Comparison of ENCODE assay signal across 8 cellular contexts in the genomic region with DNA sequence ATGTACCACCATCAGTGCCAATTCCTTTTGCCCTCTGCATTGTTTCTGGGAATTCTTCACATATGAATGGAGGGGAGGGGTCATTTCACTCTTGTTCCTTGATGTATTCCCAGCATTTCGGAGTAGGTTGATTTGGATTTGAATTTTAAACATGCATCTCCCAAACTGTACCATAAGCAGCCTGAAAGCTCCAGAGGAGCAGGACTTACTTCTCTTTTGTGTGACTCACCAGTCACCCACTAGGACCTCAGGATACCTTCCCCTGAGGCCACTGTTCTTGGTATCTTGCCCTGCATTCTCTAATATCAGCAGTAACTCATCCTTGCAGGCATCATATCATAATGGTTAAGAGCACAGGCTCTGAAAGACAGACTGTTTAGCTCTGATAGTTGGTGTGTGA. TPM values are rescaled to one million over a fixed set of nuclear protein-coding genes. Genes with fewer than 3 reads are reported as not detected.
DNase-seq lines count a peak whose midpoint lies in the region; ATAC-seq and TF ChIP-seq lines count a peak whose summit lies in the region.

No MANE protein-coding gene starts in this region.

- POLR2A ChIA-PET in Caco-2 (lab: Charles Lee) = interaction anchor here (0.6 to 2.4 kb wide), 4 partner anchors 18 to 129 kb away, joined by 4 to 22 read pairs (median 8); a partner anchor contains a TSS

- intact Hi-C loops in Caco-2 (cut with micrococcal nuclease; ENCODE audit: unreplicated experiment) = no loop called here
- intact Hi-C loops in mucosa of descending colon (cut with DNase I, micrococcal nuclease) = no loop called here

- no peak for DNase-seq in Caco-2
- DNase-seq in osteoblast (ENCODE audit: insufficient read length, low spot score, missing footprints) = peak; percentile 65
- DNase-seq in medulla oblongata (ENCODE audit: extremely low spot score) = no peak
- no peak for DNase-seq in mucosa of descending colon
- no peak for DNase-seq in retina
- no peak for DNase-seq in NCI-H446 (lab: John Stamatoyannopoulos, UW)

- peaks cover 32% of the 10 kb centered on the region for H3K4me1 ChIP-seq in Caco-2
- peaks cover 30% of the 10 kb centered on the region for H3K4me1 ChIP-seq in OCI-LY1 (ENCODE audit: insufficient read depth, low read length, severe bottlenecking)
- H3K4me1 ChIP-seq in endocrine pancreas (ENCODE audit: control insufficient read depth, insufficient read depth, low read length) = peaks cover 13% of the 10 kb centered on the region
- peaks cover 22% of the 10 kb centered on the region for H3K4me1 ChIP-seq in osteoblast (ENCODE audit: insufficient read depth, low read length)
- peaks cover 15% of the 10 kb centered on the region for H3K4me1 ChIP-seq in mucosa of descending colon (ENCODE audit: low read depth)

- H3K36me3 ChIP-seq in Caco-2 (ENCODE audit: control insufficient read depth, insufficient read depth, low read length) (peaks cover 1% of the 10 kb centered on the region; the same call in 1 of the 2 replicates), OCI-LY1 (ENCODE audit: insufficient read depth, low read length) (peaks cover 16% of the 10 kb centered on the region), endocrine pancreas (ENCODE audit: control insufficient read depth, insufficient read depth, low read length) (no peaks in the 10 kb centered on the region), osteoblast (ENCODE audit: insufficient read depth, low read length) (peaks cover 12% of the 10 kb centered on the region), mucosa of descending colon (ENCODE audit: low read depth) (no peaks in the 10 kb centered on the region)

- BruUV-seq in Caco-2 (replicated peaks; lab: Mats Ljungman, UMichigan) = no TSS peak

- ATAC-seq in mucosa of descending colon = no peak

- CTCF ChIA-PET in Caco-2 (lab: Charles Lee) = no interaction called here

- H3K4me1 Mint-ChIP-seq in Caco-2 (ENCODE audit: low read depth, unreplicated experiment) = peaks cover 41% of the 10 kb centered on the region

- H3K4me2 ChIP-seq in OCI-LY1 (ENCODE audit: low read length) (peak overlapping the region; percentile 97), osteoblast (ENCODE audit: insufficient read depth, low read length) (peak overlapping the region; percentile 93)

- H3K27me3 ChIP-seq in Caco-2 (replicated peaks; ENCODE audit: control insufficient read depth, insufficient read depth, low read length) (no peaks in the 10 kb centered on the region), OCI-LY1 (ENCODE audit: insufficient read depth, low read length) (no peaks in the 10 kb centered on the region), endocrine pancreas (ENCODE audit: control insufficient read depth, insufficient read depth, low read length) (no peaks in the 10 kb centered on the region), osteoblast (ENCODE audit: insufficient read depth, low read length) (no peaks in the 10 kb centered on the region)

- H3K27ac ChIP-seq in OCI-LY1 (ENCODE audit: low read depth, low read length, poor library complexity, severe bottlenecking) (peak overlapping the region; percentile 4), osteoblast (ENCODE audit: low read depth, low read length) (peak overlapping the region; percentile 85)

- no peaks in the 10 kb centered on the region for H3K9me3 ChIP-seq in Caco-2
- H3K9me3 ChIP-seq in OCI-LY1 (ENCODE audit: low read length) = no peaks in the 10 kb centered on the region
- no peaks in the 10 kb centered on the region for H3K9me3 ChIP-seq in endocrine pancreas (ENCODE audit: control insufficient read depth, low read length)
- no peaks in the 10 kb centered on the region for H3K9me3 ChIP-seq in osteoblast (ENCODE audit: low read depth, low read length)
- H3K9me3 ChIP-seq in mucosa of descending colon = no peaks in the 10 kb centered on the region

- H3K9me2 ChIP-seq in OCI-LY1 (ENCODE audit: low read depth, low read length) = no peaks in the 10 kb centered on the region

- H3F3A ChIP-seq in OCI-LY1 (ENCODE audit: insufficient read depth, low read length) = no peaks in the 10 kb centered on the region

- TF ChIP-seq CTCF in Caco-2 (IDR thresholded peaks at IDR 0.05; ENCODE audit: insufficient read depth in 1 of 2, low read depth in 1 of 2, low read length in 1 of 2, severe bottlenecking in 1 of 2, unreplicated experiment in 1 of 2) = no peak
- no peak for TF ChIP-seq CTCF in OCI-LY1 (IDR thresholded peaks at IDR 0.05; ENCODE audit: low read length)
- no peak for TF ChIP-seq CTCF in osteoblast (IDR thresholded peaks at IDR 0.05; ENCODE audit: extremely low read depth, low read depth, low read length)
- TF ChIP-seq CTCF in mucosa of descending colon (IDR thresholded peaks at IDR 0.05) = no peak

- H4K20me1 ChIP-seq in OCI-LY1 (ENCODE audit: insufficient read depth, low read length) (no peaks in the 10 kb centered on the region), osteoblast (ENCODE audit: insufficient read depth, low read length) (no peaks in the 10 kb centered on the region)

- no peaks in the 10 kb centered on the region for H3K9me3 Mint-ChIP-seq in Caco-2 (ENCODE audit: unreplicated experiment)

- H2AFZ ChIP-seq in OCI-LY1 (ENCODE audit: low read length) = no peak overlapping the region
- H2AFZ ChIP-seq in osteoblast (ENCODE audit: low read length) = no peak overlapping the region

- H3K4me3 ChIP-seq in Caco-2 (ENCODE audit: low read depth, low read length) (peak overlapping the region; percentile 80), OCI-LY1 (ENCODE audit: low read depth, low read length, poor library complexity, severe bottlenecking) (peak overlapping the region; percentile 96), endocrine pancreas (ENCODE audit: control insufficient read depth, insufficient read depth, low read length) (peak overlapping the region; percentile 98), osteoblast (ENCODE audit: insufficient read depth, low read length) (peak overlapping the region; percentile 96), mucosa of descending colon (no peak overlapping the region)

- peak overlapping the region; percentile 97 for H3K9ac ChIP-seq in OCI-LY1 (ENCODE audit: low read length)
- H3K9ac ChIP-seq in endocrine pancreas (ENCODE audit: control insufficient read depth, insufficient read depth, low read length) = peak overlapping the region; percentile 92

- peak overlapping the region; percentile 82 for H3K27ac Mint-ChIP-seq in Caco-2 (ENCODE audit: unreplicated experiment)

- peaks cover 57% of the 10 kb centered on the region for H3K36me3 Mint-ChIP-seq in Caco-2 (ENCODE audit: insufficient read depth, unreplicated experiment)

- peak overlapping the region; percentile 88 for H3K4me3 Mint-ChIP-seq in Caco-2 (ENCODE audit: unreplicated experiment)

- H3K79me2 ChIP-seq in OCI-LY1 (ENCODE audit: insufficient read depth, low read length) (peaks cover 12% of the 10 kb centered on the region), osteoblast (ENCODE audit: insufficient read depth, low read length) (peaks cover 23% of the 10 kb centered on the region)

- no peaks in the 10 kb centered on the region for H3K27me3 Mint-ChIP-seq in Caco-2 (ENCODE audit: insufficient read depth, unreplicated experiment)

RNA-seq across cellular contexts. Expression of a gene that starts 0.7 kb away (rescaled TPM):
- total RNA-seq in Caco-2 (2022) (123 and 124 TPM in 2 replicates), osteoblast (16.2 and 20.6 TPM in 2 replicates), mucosa of descending colon (10 to 100 TPM; 58.7 to 82.8 (median 75.2) TPM)

RNA-seq across cellular contexts. Expression of a gene that starts 0.9 kb away (rescaled TPM):
- total RNA-seq in Caco-2 (2022) (47.7 and 52.7 TPM in 2 replicates), osteoblast (17.7 and 20.3 TPM in 2 replicates), mucosa of descending colon (100 to 1,000 TPM in 1 of 3 donors, 10 to 100 TPM in 2; 69.1 to 144 (median 99.1) TPM)

RNA-seq across cellular contexts. Expression of a gene that starts 4.9 kb away (rescaled TPM):
- total RNA-seq in Caco-2 (2022) = 25.3 and 26.7 TPM in 2 replicates
- total RNA-seq in osteoblast = 46.9 and 48.5 TPM in 2 replicates
- total RNA-seq in mucosa of descending colon = 10 to 100 TPM; 15.1 to 16.2 (median 15.3) TPM

RNA-seq across cellular contexts. Expression of a gene that starts 17.6 kb away (rescaled TPM):
- 175 and 180 TPM in 2 replicates for total RNA-seq in Caco-2 (2022)
- total RNA-seq in osteoblast = 183 and 190 TPM in 2 replicates
- total RNA-seq in mucosa of descending colon = 10 to 100 TPM in 1 of 3 donors, 1 to 10 TPM in 2; 8.3 to 12.9 (median 9.4) TPM

RNA-seq across cellular contexts. Expression of a gene that starts 37.1 kb away (rescaled TPM):
- total RNA-seq in Caco-2 (2022) (71.0 and 74.9 TPM in 2 replicates), osteoblast (84.0 and 90.2 TPM in 2 replicates), mucosa of descending colon (10 to 100 TPM; 31.4 to 40.0 (median 37.1) TPM)
